11 cellular contexts compared by ENCODE assay signal in genomic region chr5:78597068-78597857, GRCh38. TPM values are rescaled to one million over a fixed set of nuclear protein-coding genes. Genes with fewer than 3 reads are reported as not detected.
DNase-seq lines count a peak whose midpoint lies in the region; FAIRE-seq and TF ChIP-seq lines count a peak whose summit lies in the region.
"Had no signal": no experiment of that assay in that cellular context is flagged by ENCODE, and none has a peak within 500 bp of the region (broad histone marks: within the 10 kb centered on the region; RNA-seq: fewer than 3 reads in every experiment).

No MANE protein-coding gene starts in this region.

- no peaks in the 10 kb centered on the region for H3K27me3 ChIP-seq in small intestine (ENCODE audit: control insufficient read depth in 2 of 2, insufficient read depth in 2 of 2, low read length in 2 of 2)
- H3K27me3 ChIP-seq: body of pancreas had no signal

- peak; percentile 65 for DNase-seq in HT1080 (ENCODE audit: low read depth)
- peak; percentile 96 for DNase-seq in amniotic epithelial cell (ENCODE audit: low read depth)
- peak; percentile 45 for DNase-seq in glomerular visceral epithelial cell (ENCODE audit: extremely low spot score)
- DNase-seq in small intestine, result peak; percentile 55
- no peak for DNase-seq in HEK293T (ENCODE audit: extremely low spot score)
- DNase-seq in NCI-H524 (lab: John Stamatoyannopoulos, UW), result no peak
- no peak for DNase-seq in activated naive CD4-positive, alpha-beta T cell treated with Interleukin-2 at 50 U/mL for 16 hours
- DNase-seq: body of pancreas, midbrain had no signal

- 66 to 77% (median 67%) methylated on average over 5 of the region's 5 CpGs for WGBS in small intestine, 3 donors

- CTCF ChIA-PET in HEK293T (lab: Yijun Ruan, JAX), result no interaction called here

- FAIRE-seq in small intestine (lab: Jason Lieb, UNC), result no peak
- FAIRE-seq: G401.6 had no signal

- H3K36me3 ChIP-seq in small intestine (ENCODE audit: control insufficient read depth in 2 of 2, insufficient read depth in 2 of 2, low read length in 2 of 2), result no peaks in the 10 kb centered on the region

- H3K4me1 ChIP-seq in small intestine (ENCODE audit: control insufficient read depth in 2 of 2, insufficient read depth in 1 of 2, low read depth in 1 of 2, low read length in 1 of 2), result peaks cover 0 to 8% of the 10 kb centered on the region in 2 donors

- POLR2A ChIA-PET in HEK293T (lab: Yijun Ruan, JAX), result no interaction called here

- peak overlapping the region in 1 of 2 donors; percentile 10 for H3K27ac ChIP-seq in small intestine (ENCODE audit: low read depth in 1 of 2, low read length in 1 of 2)

- H3K4me3 ChIP-seq in small intestine (ENCODE audit: low read depth in 1 of 2, low read length in 2 of 2), result no peak overlapping the region
- H3K4me3 ChIP-seq: body of pancreas had no signal

- no peaks in the 10 kb centered on the region for H3K9me3 ChIP-seq in small intestine (ENCODE audit: control insufficient read depth, low read depth)
- H3K9me3 ChIP-seq: body of pancreas had no signal

TF ChIP-seq in HEK293T, 16 proteins besides CTCF, POLR2A, EP300 and RAD21:
- no peak for TF ChIP-seq FOXM1 (IDR thresholded peaks at IDR 0.05; ENCODE audit: borderline replicate concordance)
- TF ChIP-seq LEF1 (IDR thresholded peaks at IDR 0.05; ENCODE audit: borderline replicate concordance), result no peak
- TF ChIP-seq NFRKB (IDR thresholded peaks at IDR 0.05), result no peak
- TF ChIP-seq BHLHE40 (IDR thresholded peaks at IDR 0.05; ENCODE audit: borderline replicate concordance), result no peak
- TF ChIP-seq PKNOX1 (IDR thresholded peaks at IDR 0.05), result no peak
- no peak for TF ChIP-seq CTBP1 (IDR thresholded peaks at IDR 0.05; ENCODE audit: borderline replicate concordance)
- no peak for TF ChIP-seq HDGF (IDR thresholded peaks at IDR 0.05; ENCODE audit: borderline replicate concordance)
- no peak for TF ChIP-seq ELF4 (IDR thresholded peaks at IDR 0.05)
- TF ChIP-seq FOXA1 (IDR thresholded peaks at IDR 0.05), result no peak
- no peak for TF ChIP-seq TARDBP (IDR thresholded peaks at IDR 0.05)
- TF ChIP-seq FOXK2 (IDR thresholded peaks at IDR 0.05), result no peak
- no peak for TF ChIP-seq ARNT (IDR thresholded peaks at IDR 0.05)
- TF ChIP-seq SUZ12 (IDR thresholded peaks at IDR 0.05), result no peak
- TF ChIP-seq L3MBTL2 (conservative IDR thresholded peaks at IDR 0.05), result no peak
- TF ChIP-seq SP1 (IDR thresholded peaks at IDR 0.05), result no peak
- no peak for TF ChIP-seq ZNF384 (IDR thresholded peaks at IDR 0.05)

RNA-seq across cellular contexts. Expression of gene LHFPL2, which starts 51.3 kb away (rescaled TPM):
- 18.8 and 25.9 TPM in 2 replicates for total RNA-seq in HT1080 (2014; rRNA removed; shearing (Covaris generic))
- polyA plus RNA-seq in HT1080 (2015; cell fraction: cytosol; rRNA removed), result 20.3 and 24.0 TPM in 2 replicates
- polyA plus RNA-seq in HT1080 (2015; cell fraction: nucleus; rRNA removed), result 16.6 and 21.6 TPM in 2 replicates
- 10 to 100 TPM in 2 of 3 donors, 1 to 10 TPM in 1; 8.9 to 15.6 (median 10.5) TPM for polyA plus RNA-seq in small intestine
- total RNA-seq: T-helper 2 cell treated with Interferon-gamma antibody and Interleukin-4, amounts not matched to agents 100 ng/mL and 5 ng/mL, for 36 hours had no signal

Comparison
In these comparisons a context has a peak if more than half of its experiments do, and no peak if none do; other contexts are left out.
1. DNase-seq: peak in HT1080 (single experiment), amniotic epithelial cell (single experiment), glomerular visceral epithelial cell (single experiment) and small intestine (single experiment); none in HEK293T (single experiment), NCI-H524 (0 of 2) and activated naive CD4-positive, alpha-beta T cell treated with Interleukin-2 at 50 U/mL for 16 hours (single experiment).